1 cellular context compared by ENCODE assay signal in the genomic region with DNA sequence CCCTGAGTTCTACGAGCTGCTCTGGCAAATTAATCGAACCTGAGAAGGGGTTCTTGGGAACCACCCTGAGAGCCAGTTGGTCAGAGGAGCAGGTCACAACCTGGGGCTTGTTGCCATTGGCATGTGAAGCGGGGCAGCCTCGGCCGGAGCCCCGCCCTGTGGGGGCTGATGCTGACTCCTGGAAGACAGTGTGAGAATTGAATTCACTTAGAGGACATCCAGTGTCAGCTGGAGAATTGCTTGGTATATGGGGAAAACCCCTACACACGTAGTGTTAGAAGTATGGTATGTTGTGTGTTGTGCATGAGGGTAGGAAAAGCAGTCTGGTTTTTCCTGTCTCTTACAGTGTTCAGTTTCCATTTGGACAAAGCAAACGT.
TF ChIP-seq lines count a peak whose summit lies in the region.

No MANE protein-coding gene starts in this region.

TF ChIP-seq in GM12891, 5 proteins besides CTCF, POLR2A, EP300 and RAD21:
- TF ChIP-seq PAX5 (IDR thresholded peaks at IDR 0.05; ENCODE audit: insufficient read depth, low read length, severe bottlenecking) (no peak), POU2F2 (IDR thresholded peaks at IDR 0.05; ENCODE audit: low read depth, low read length) (no peak), SPI1 (IDR thresholded peaks at IDR 0.05; ENCODE audit: low read depth, low read length) (no peak), POLR2AphosphoS5 (IDR thresholded peaks at IDR 0.05; ENCODE audit: low read depth, low read length) (no peak), TAF1 (IDR thresholded peaks at IDR 0.05; ENCODE audit: low read depth, low read length) (no peak)
